20 cellular contexts compared by ENCODE assay signal in genomic region chr1:94978401-94978800, GRCh38.
"Had no signal": no experiment of that assay in that cellular context is flagged by ENCODE, and none has a peak within 500 bp of the region (broad histone marks: within the 10 kb centered on the region; RNA-seq: fewer than 3 reads in every experiment).

No MANE protein-coding gene starts in this region.

- H3K27me3 Mint-ChIP-seq: naive thymus-derived CD4-positive, alpha-beta T cell had no signal

- H3K27ac Mint-ChIP-seq: endodermal cell had no signal

- H3K4me3 Mint-ChIP-seq: endodermal cell; naive thymus-derived CD4-positive, alpha-beta T cell had no signal

- H3K27ac ChIP-seq: coronary artery, foreskin keratinocyte, neutrophil, right atrium auricular region, sigmoid colon, tibial artery had no signal

- ATAC-seq: foreskin keratinocyte; left cardiac atrium; naive thymus-derived CD4-positive, alpha-beta T cell; stimulated activated naive CD8-positive, alpha-beta T cell treated with anti-CD3 and anti-CD28 coated beads, Interleukin-15, Interleukin-2, amounts not matched to agents 100 U/mL and 50 U/mL, for 24 hours had no signal

- FAIRE-seq: endothelial cell of umbilical vein, kidney had no signal

- H3K36me3 ChIP-seq: neutrophil, right atrium auricular region, sigmoid colon, tibial artery, upper lobe of left lung, uterus had no signal

- DNase-seq: effector CD4-positive, alpha-beta T cell; endodermal cell; erythroblast; foreskin keratinocyte; kidney; left cardiac atrium; midbrain; naive thymus-derived CD4-positive, alpha-beta T cell; posterior cingulate gyrus; sigmoid colon; stimulated activated CD4-positive, alpha-beta T cell treated with anti-CD3 and anti-CD28 coated beads, Interleukin-2, amount 100 ng/mL, for 48 hours; stimulated activated naive CD8-positive, alpha-beta T cell treated with anti-CD3 and anti-CD28 coated beads, Interleukin-15, Interleukin-2, amounts not matched to agents 100 U/mL and 50 U/mL, for 24 hours; tibial artery; upper lobe of left lung; uterus had no signal

- H3K9me3 Mint-ChIP-seq: naive thymus-derived CD4-positive, alpha-beta T cell had no signal

- H3K9me3 ChIP-seq: neutrophil, right atrium auricular region, sigmoid colon, tibial artery, upper lobe of left lung, uterus had no signal

- H3K4me3 ChIP-seq: coronary artery, right atrium auricular region, sigmoid colon, smooth muscle cell, tibial artery, upper lobe of left lung, uterus had no signal

- H3K4me2 ChIP-seq: smooth muscle cell had no signal

- H3K27me3 ChIP-seq: foreskin keratinocyte, neutrophil, right atrium auricular region, sigmoid colon, tibial artery, upper lobe of left lung, uterus had no signal
